Comparison of ENCODE assay signal across 2 cellular contexts in the genomic region with DNA sequence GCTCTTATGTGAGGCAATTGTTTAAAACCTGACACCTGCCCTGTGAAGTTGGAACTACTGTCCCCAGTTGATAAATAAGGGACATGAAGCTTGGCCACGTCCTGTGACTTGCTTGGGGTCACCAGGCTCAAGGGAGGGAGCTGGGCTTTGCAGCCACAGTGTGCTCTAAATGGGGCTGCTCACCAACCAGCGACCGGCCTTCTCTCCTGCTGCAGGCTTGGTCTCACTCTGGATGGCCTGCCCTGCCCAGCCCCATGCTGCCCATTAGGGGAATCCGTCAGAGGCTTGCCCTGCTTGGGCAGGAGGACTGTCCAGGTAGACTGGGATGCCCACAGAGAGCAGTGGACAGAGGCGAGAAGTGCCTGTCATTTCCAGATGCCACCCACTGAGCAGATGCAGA.
TF ChIP-seq lines count a peak whose summit lies in the region.

No MANE protein-coding gene starts in this region.

TF ChIP-seq in A549, 52 proteins besides CTCF, POLR2A, EP300 and RAD21:
- no peak for TF ChIP-seq NPAS2 (CRISPR knock-in tag; IDR thresholded peaks at IDR 0.05; ENCODE audit: borderline replicate concordance)
- TF ChIP-seq, protein P1, sequence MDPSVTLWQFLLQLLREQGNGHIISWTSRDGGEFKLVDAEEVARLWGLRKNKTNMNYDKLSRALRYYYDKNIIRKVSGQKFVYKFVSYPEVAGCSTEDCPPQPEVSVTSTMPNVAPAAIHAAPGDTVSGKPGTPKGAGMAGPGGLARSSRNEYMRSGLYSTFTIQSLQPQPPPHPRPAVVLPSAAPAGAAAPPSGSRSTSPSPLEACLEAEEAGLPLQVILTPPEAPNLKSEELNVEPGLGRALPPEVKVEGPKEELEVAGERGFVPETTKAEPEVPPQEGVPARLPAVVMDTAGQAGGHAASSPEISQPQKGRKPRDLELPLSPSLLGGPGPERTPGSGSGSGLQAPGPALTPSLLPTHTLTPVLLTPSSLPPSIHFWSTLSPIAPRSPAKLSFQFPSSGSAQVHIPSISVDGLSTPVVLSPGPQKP (IDR thresholded peaks at IDR 0.05; ENCODE audit: low read depth, low read length): no peak

TF ChIP-seq in WTC11, 78 proteins besides CTCF, POLR2A, EP300 and RAD21:
- TF ChIP-seq ATF1 (CRISPR knock-in tag; IDR thresholded peaks at IDR 0.05) (no peak), ZNF317 (CRISPR knock-in tag; IDR thresholded peaks at IDR 0.05; ENCODE audit: borderline replicate concordance, low read depth) (no peak), MYBL2 (CRISPR knock-in tag; IDR thresholded peaks at IDR 0.05) (no peak), FOXK1 (CRISPR knock-in tag; IDR thresholded peaks at IDR 0.05) (no peak)
- TF ChIP-seq, protein P2, sequence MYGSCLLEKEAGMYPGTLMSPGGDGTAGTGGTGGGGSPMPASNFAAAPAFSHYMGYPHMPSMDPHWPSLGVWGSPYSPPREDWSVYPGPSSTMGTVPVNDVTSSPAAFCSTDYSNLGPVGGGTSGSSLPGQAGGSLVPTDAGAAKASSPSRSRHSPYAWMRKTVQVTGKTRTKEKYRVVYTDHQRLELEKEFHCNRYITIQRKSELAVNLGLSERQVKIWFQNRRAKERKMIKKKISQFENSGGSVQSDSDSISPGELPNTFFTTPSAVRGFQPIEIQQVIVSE (CRISPR knock-in tag; IDR thresholded peaks at IDR 0.05; ENCODE audit: borderline replicate concordance): no peak
- TF ChIP-seq, protein P3, sequence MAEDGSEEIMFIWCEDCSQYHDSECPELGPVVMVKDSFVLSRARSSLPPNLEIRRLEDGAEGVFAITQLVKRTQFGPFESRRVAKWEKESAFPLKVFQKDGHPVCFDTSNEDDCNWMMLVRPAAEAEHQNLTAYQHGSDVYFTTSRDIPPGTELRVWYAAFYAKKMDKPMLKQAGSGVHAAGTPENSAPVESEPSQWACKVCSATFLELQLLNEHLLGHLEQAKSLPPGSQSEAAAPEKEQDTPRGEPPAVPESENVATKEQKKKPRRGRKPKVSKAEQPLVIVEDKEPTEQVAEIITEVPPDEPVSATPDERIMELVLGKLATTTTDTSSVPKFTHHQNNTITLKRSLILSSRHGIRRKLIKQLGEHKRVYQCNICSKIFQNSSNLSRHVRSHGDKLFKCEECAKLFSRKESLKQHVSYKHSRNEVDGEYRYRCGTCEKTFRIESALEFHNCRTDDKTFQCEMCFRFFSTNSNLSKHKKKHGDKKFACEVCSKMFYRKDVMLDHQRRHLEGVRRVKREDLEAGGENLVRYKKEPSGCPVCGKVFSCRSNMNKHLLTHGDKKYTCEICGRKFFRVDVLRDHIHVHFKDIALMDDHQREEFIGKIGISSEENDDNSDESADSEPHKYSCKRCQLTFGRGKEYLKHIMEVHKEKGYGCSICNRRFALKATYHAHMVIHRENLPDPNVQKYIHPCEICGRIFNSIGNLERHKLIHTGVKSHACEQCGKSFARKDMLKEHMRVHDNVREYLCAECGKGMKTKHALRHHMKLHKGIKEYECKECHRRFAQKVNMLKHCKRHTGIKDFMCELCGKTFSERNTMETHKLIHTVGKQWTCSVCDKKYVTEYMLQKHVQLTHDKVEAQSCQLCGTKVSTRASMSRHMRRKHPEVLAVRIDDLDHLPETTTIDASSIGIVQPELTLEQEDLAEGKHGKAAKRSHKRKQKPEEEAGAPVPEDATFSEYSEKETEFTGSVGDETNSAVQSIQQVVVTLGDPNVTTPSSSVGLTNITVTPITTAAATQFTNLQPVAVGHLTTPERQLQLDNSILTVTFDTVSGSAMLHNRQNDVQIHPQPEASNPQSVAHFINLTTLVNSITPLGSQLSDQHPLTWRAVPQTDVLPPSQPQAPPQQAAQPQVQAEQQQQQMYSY (CRISPR knock-in tag; IDR thresholded peaks at IDR 0.05): no peak
- TF ChIP-seq, protein P4, sequence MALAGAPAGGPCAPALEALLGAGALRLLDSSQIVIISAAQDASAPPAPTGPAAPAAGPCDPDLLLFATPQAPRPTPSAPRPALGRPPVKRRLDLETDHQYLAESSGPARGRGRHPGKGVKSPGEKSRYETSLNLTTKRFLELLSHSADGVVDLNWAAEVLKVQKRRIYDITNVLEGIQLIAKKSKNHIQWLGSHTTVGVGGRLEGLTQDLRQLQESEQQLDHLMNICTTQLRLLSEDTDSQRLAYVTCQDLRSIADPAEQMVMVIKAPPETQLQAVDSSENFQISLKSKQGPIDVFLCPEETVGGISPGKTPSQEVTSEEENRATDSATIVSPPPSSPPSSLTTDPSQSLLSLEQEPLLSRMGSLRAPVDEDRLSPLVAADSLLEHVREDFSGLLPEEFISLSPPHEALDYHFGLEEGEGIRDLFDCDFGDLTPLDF (CRISPR knock-in tag; IDR thresholded peaks at IDR 0.05): no peak
